15 cellular contexts compared by ENCODE assay signal in genomic region chr2:69659349-69659748, GRCh38. TPM values are rescaled to one million over a fixed set of nuclear protein-coding genes. Genes with fewer than 3 reads are reported as not detected.
DNase-seq lines count a peak whose midpoint lies in the region; ATAC-seq and TF ChIP-seq lines count a peak whose summit lies in the region.
"Had no signal": no experiment of that assay in that cellular context is flagged by ENCODE, and none has a peak within 500 bp of the region (broad histone marks: within the 10 kb centered on the region; RNA-seq: fewer than 3 reads in every experiment).

No MANE protein-coding gene starts in this region.

- no peak for TF ChIP-seq CTCF in Loucy (conservative IDR thresholded peaks at IDR 0.05; ENCODE audit: low read length)
- no peak for TF ChIP-seq CTCF in parathyroid adenoma (IDR thresholded peaks at IDR 0.05)
- TF ChIP-seq CTCF in testis (IDR thresholded peaks at IDR 0.05), result no peak

- TF ChIP-seq POLR2A in testis (IDR thresholded peaks at IDR 0.05), result no peak

- peak overlapping the region; percentile 8 for H3K27ac Mint-ChIP-seq in activated naive CD4-positive, alpha-beta T cell treated with anti-CD3 and anti-CD28 coated beads, Interleukin-2, amount 50 U/mL, for 24 hours
- no peak overlapping the region for H3K27ac Mint-ChIP-seq in activated naive CD4-positive, alpha-beta T cell treated with anti-CD3 and anti-CD28 coated beads for 36 hours
- H3K27ac Mint-ChIP-seq in activated T-helper 17 cell treated with anti-CD3 and anti-CD28 coated beads, Interleukin-2, amount 50 U/mL, for 72 hours, result peak overlapping the region; percentile 7
- H3K27ac Mint-ChIP-seq: H9 had no signal

- H3K27me3 ChIP-seq in Loucy (ENCODE audit: insufficient read depth, low read length, poor library complexity, severe bottlenecking) (no peaks in the 10 kb centered on the region), parathyroid adenoma (ENCODE audit: control insufficient read depth, insufficient read depth, low read length) (no peaks in the 10 kb centered on the region), testis (no peaks in the 10 kb centered on the region)
- H3K27me3 ChIP-seq: BLaER1 had no signal

- intact Hi-C loops in activated naive CD4-positive, alpha-beta T cell treated with anti-CD3 and anti-CD28 coated beads for 36 hours (cut with micrococcal nuclease), result no loop called here
- intact Hi-C loops in testis (cut with DNase I; ENCODE audit: low total_unique reads), result no loop called here

- peaks cover 3% of the 10 kb centered on the region for H3K36me3 Mint-ChIP-seq in activated naive CD4-positive, alpha-beta T cell treated with anti-CD3 and anti-CD28 coated beads, Interleukin-2, amount 50 U/mL, for 24 hours
- H3K36me3 Mint-ChIP-seq in activated naive CD4-positive, alpha-beta T cell treated with anti-CD3 and anti-CD28 coated beads for 36 hours (ENCODE audit: low read depth), result no peaks in the 10 kb centered on the region
- H3K36me3 Mint-ChIP-seq in activated T-helper 17 cell treated with anti-CD3 and anti-CD28 coated beads, Interleukin-2, amount 50 U/mL, for 72 hours (ENCODE audit: low read depth), result no peaks in the 10 kb centered on the region
- H3K36me3 Mint-ChIP-seq: CD14-positive monocyte; CD4-positive, alpha-beta memory T cell had no signal

- H3K79me2 ChIP-seq in Loucy (ENCODE audit: insufficient read depth, low read length), result no peaks in the 10 kb centered on the region
- no peaks in the 10 kb centered on the region for H3K79me2 ChIP-seq in parathyroid adenoma

- H3K9me2 ChIP-seq in Loucy (replicated peaks; ENCODE audit: low read depth, low read length), result no peaks in the 10 kb centered on the region

- H3K4me2 ChIP-seq in Loucy (ENCODE audit: low read depth, low read length, poor library complexity, severe bottlenecking), result peak overlapping the region; percentile 27
- H3K4me2 ChIP-seq in parathyroid adenoma (ENCODE audit: low read length), result peak overlapping the region; percentile 52
- H3K4me2 ChIP-seq: BLaER1 had no signal

- no peaks in the 10 kb centered on the region for H3K27me3 Mint-ChIP-seq in activated naive CD4-positive, alpha-beta T cell treated with anti-CD3 and anti-CD28 coated beads, Interleukin-2, amount 50 U/mL, for 24 hours
- no peaks in the 10 kb centered on the region for H3K27me3 Mint-ChIP-seq in activated naive CD4-positive, alpha-beta T cell treated with anti-CD3 and anti-CD28 coated beads for 36 hours (ENCODE audit: low read depth)
- H3K27me3 Mint-ChIP-seq in activated T-helper 17 cell treated with anti-CD3 and anti-CD28 coated beads, Interleukin-2, amount 50 U/mL, for 72 hours, result no peaks in the 10 kb centered on the region
- H3K27me3 Mint-ChIP-seq: CD4-positive, alpha-beta memory T cell had no signal

- CTCF ChIA-PET in activated naive CD4-positive, alpha-beta T cell treated with anti-CD3 and anti-CD28 coated beads for 36 hours (lab: Charles Lee), result interaction anchor here (0.6 to 2.5 kb wide), 5 partner anchors 13 to 283 kb away, joined by 3 to 10 read pairs (median 3); no protein-coding TSS in a partner anchor

- no peak overlapping the region for H3K9ac ChIP-seq in Loucy (ENCODE audit: low read depth, low read length, poor library complexity, severe bottlenecking)
- H3K9ac ChIP-seq in parathyroid adenoma, result no peak overlapping the region
- H3K9ac ChIP-seq: BLaER1 had no signal

- no peaks in the 10 kb centered on the region for H3F3A ChIP-seq in Loucy (ENCODE audit: low read depth)

- H4K20me1 ChIP-seq in Loucy (ENCODE audit: insufficient read depth, low read length, poor library complexity, severe bottlenecking), result no peaks in the 10 kb centered on the region
- H4K20me1 ChIP-seq: BLaER1 had no signal

- H3K4me1 Mint-ChIP-seq in activated naive CD4-positive, alpha-beta T cell treated with anti-CD3 and anti-CD28 coated beads, Interleukin-2, amount 50 U/mL, for 24 hours, result peaks cover 31% of the 10 kb centered on the region
- peaks cover 15% of the 10 kb centered on the region for H3K4me1 Mint-ChIP-seq in activated naive CD4-positive, alpha-beta T cell treated with anti-CD3 and anti-CD28 coated beads for 36 hours (ENCODE audit: low read depth)
- peaks cover 8% of the 10 kb centered on the region for H3K4me1 Mint-ChIP-seq in activated T-helper 17 cell treated with anti-CD3 and anti-CD28 coated beads, Interleukin-2, amount 50 U/mL, for 72 hours

- 68 to 88% methylated on average over 1 of the region's 1 CpG for WGBS in testis, 2 donors

- no peak for ATAC-seq in activated T-helper 17 cell treated with anti-CD3 and anti-CD28 coated beads, Interleukin-2, amount 50 U/mL, for 72 hours (replicated peaks)
- ATAC-seq: GM12878 had no signal

- H3K27ac ChIP-seq in parathyroid adenoma, result peak overlapping the region; percentile 76
- H3K27ac ChIP-seq in testis, result no peak overlapping the region
- H3K27ac ChIP-seq: BLaER1 had no signal

- H3K4me3 ChIP-seq in Loucy (ENCODE audit: low read length, poor library complexity, severe bottlenecking) (no peak overlapping the region), parathyroid adenoma (ENCODE audit: low read depth, low read length) (no peak overlapping the region), testis (no peak overlapping the region)
- H3K4me3 ChIP-seq: BLaER1, GM12878 had no signal

- H3K9me3 ChIP-seq in Loucy (ENCODE audit: insufficient read depth, low read depth, low read length) (0 out of 2 replicates have a peak, but pooled peaks cover 6% of the 10 kb centered on the region), parathyroid adenoma (ENCODE audit: control insufficient read depth, low read length) (peaks cover 2% of the 10 kb centered on the region), testis (no peaks in the 10 kb centered on the region)

- H3K36me3 ChIP-seq in Loucy (ENCODE audit: insufficient read depth, low read length), result no peaks in the 10 kb centered on the region
- no peaks in the 10 kb centered on the region for H3K36me3 ChIP-seq in parathyroid adenoma (ENCODE audit: control insufficient read depth, insufficient read depth, low read length)
- no peaks in the 10 kb centered on the region for H3K36me3 ChIP-seq in testis (ENCODE audit: low read depth, missing control alignments)
- H3K36me3 ChIP-seq: BLaER1 had no signal

- H3K4me3 Mint-ChIP-seq in activated naive CD4-positive, alpha-beta T cell treated with anti-CD3 and anti-CD28 coated beads, Interleukin-2, amount 50 U/mL, for 24 hours, result no peak overlapping the region
- H3K4me3 Mint-ChIP-seq in activated naive CD4-positive, alpha-beta T cell treated with anti-CD3 and anti-CD28 coated beads for 36 hours, result no peak overlapping the region
- no peak overlapping the region for H3K4me3 Mint-ChIP-seq in activated T-helper 17 cell treated with anti-CD3 and anti-CD28 coated beads, Interleukin-2, amount 50 U/mL, for 72 hours
- H3K4me3 Mint-ChIP-seq: CD14-positive monocyte; CD4-positive, alpha-beta memory T cell; H9 had no signal

- H3K9me3 Mint-ChIP-seq in activated naive CD4-positive, alpha-beta T cell treated with anti-CD3 and anti-CD28 coated beads, Interleukin-2, amount 50 U/mL, for 24 hours, result peaks cover 5% of the 10 kb centered on the region
- peaks cover 8% of the 10 kb centered on the region for H3K9me3 Mint-ChIP-seq in activated naive CD4-positive, alpha-beta T cell treated with anti-CD3 and anti-CD28 coated beads for 36 hours
- no peaks in the 10 kb centered on the region for H3K9me3 Mint-ChIP-seq in activated T-helper 17 cell treated with anti-CD3 and anti-CD28 coated beads, Interleukin-2, amount 50 U/mL, for 72 hours

- DNase-seq in activated naive CD4-positive, alpha-beta T cell treated with anti-CD3 and anti-CD28 coated beads for 36 hours, result no peak
- DNase-seq in NOMO-1 treated with dmso at 0.1 percent for 144 hours (lab: John Stamatoyannopoulos, UW; ENCODE audit: unreplicated experiment), result no peak
- DNase-seq in GDM1 (lab: John Stamatoyannopoulos, UW), result no peak
- no peak for DNase-seq in testis
- DNase-seq: 8988T; CD4-positive, alpha-beta memory T cell; DMS153; H9 had no signal

- H2AFZ ChIP-seq in Loucy (ENCODE audit: low read length), result 0 out of 2 replicates have a peak overlapping the region, but pooled peaks have one; percentile 11
- peak overlapping the region; percentile 53 for H2AFZ ChIP-seq in parathyroid adenoma

- H3K4me1 ChIP-seq in Loucy (ENCODE audit: insufficient read depth, low read length, poor library complexity, severe bottlenecking), result peaks cover 44% of the 10 kb centered on the region
- H3K4me1 ChIP-seq in parathyroid adenoma, result peaks cover 22% of the 10 kb centered on the region
- no peaks in the 10 kb centered on the region for H3K4me1 ChIP-seq in testis
- H3K4me1 ChIP-seq: BLaER1 had no signal

RNA-seq across cellular contexts. Expression of gene AAK1, which starts 15.8 kb away (rescaled TPM):
- 10 to 100 TPM; 77.4 to 79.5 TPM for total RNA-seq in activated naive CD4-positive, alpha-beta T cell treated with anti-CD3 and anti-CD28 coated beads for 36 hours
- 100 to 1,000 TPM in 1 of 2 donors, 10 to 100 TPM in 1; 94.3 to 203 TPM for total RNA-seq in activated T-helper 17 cell treated with anti-CD3 and anti-CD28 coated beads, Interleukin-2, amount 50 U/mL, for 72 hours
- 10 to 100 TPM; 47.9 to 62.1 TPM for total RNA-seq in testis
- polyA plus RNA-seq in testis (ENCODE audit: insufficient read depth, low read depth, low replicate concordance), result 20.3 TPM
